Comparison of ENCODE assay signal across 13 cellular contexts in genomic region chr1:21249940-21250493, GRCh38. TPM values are rescaled to one million over a fixed set of nuclear protein-coding genes. Genes with fewer than 3 reads are reported as not detected.
A peak's percentile ranks its signal among the peaks of the same experiment; 100 is the strongest.
DNase-seq lines count a peak whose midpoint lies in the region; ATAC-seq and TF ChIP-seq lines count a peak whose summit lies in the region.
"Had no signal": no experiment of that assay in that cellular context is flagged by ENCODE, and none has a peak within 500 bp of the region (broad histone marks: within the 10 kb centered on the region; RNA-seq: fewer than 3 reads in every experiment).

No MANE protein-coding gene starts in this region.

- DNase-seq in HFFc6 (no peak), T-helper 17 cell (no peak), coronary artery (ENCODE audit: low spot score) (no peak), putamen (ENCODE audit: low spot score) (peak; percentile 63), DMS79 (lab: John Stamatoyannopoulos, UW) (no peak)
- DNase-seq: CD4-positive, CD25-positive, alpha-beta regulatory T cell; DMS79 treated with DMSO at 0.1 percent for 48 hours; KBM-7; NCI-H1105; NCI-H2029 treated with DMSO at 0.1 percent for 48 hours; NCI-H526 had no signal

- H3K27ac Mint-ChIP-seq in HFFc6 (0 out of 2 replicates have a peak overlapping the region, but pooled peaks have one; percentile 7), T-helper 17 cell (peak overlapping the region; percentile 41)
- no peak overlapping the region for H3K27ac Mint-ChIP-seq in stimulated activated memory B cell treated with anti-CD40 and anti-IgM and Interleukin-4, amounts not matched to agents 10 μg/mL and 1 μg/mL and 100 μg/mL, for 72 hours

- no peaks in the 10 kb centered on the region for H3K9me3 Mint-ChIP-seq in HFFc6
- H3K9me3 Mint-ChIP-seq in stimulated activated memory B cell treated with anti-CD40 and anti-IgM and Interleukin-4, amounts not matched to agents 10 μg/mL and 1 μg/mL and 100 μg/mL, for 72 hours, result no peaks in the 10 kb centered on the region
- H3K9me3 Mint-ChIP-seq: CD4-positive, CD25-positive, alpha-beta regulatory T cell had no signal

- no peaks in the 10 kb centered on the region for H3K27me3 Mint-ChIP-seq in HFFc6 (ENCODE audit: insufficient read depth)
- no peaks in the 10 kb centered on the region for H3K27me3 Mint-ChIP-seq in T-helper 17 cell
- no peaks in the 10 kb centered on the region for H3K27me3 Mint-ChIP-seq in stimulated activated memory B cell treated with anti-CD40 and anti-IgM and Interleukin-4, amounts not matched to agents 10 μg/mL and 1 μg/mL and 100 μg/mL, for 72 hours
- H3K27me3 Mint-ChIP-seq: CD4-positive, CD25-positive, alpha-beta regulatory T cell had no signal

- no peak overlapping the region for H3K4me3 ChIP-seq in coronary artery

- H3K4me3 Mint-ChIP-seq in HFFc6 (no peak overlapping the region), T-helper 17 cell (no peak overlapping the region)
- no peak overlapping the region for H3K4me3 Mint-ChIP-seq in stimulated activated memory B cell treated with anti-CD40 and anti-IgM and Interleukin-4, amounts not matched to agents 10 μg/mL and 1 μg/mL and 100 μg/mL, for 72 hours
- H3K4me3 Mint-ChIP-seq: CD4-positive, CD25-positive, alpha-beta regulatory T cell had no signal

- no peak for ATAC-seq in T-helper 17 cell
- no peak for ATAC-seq in HG03457 (IDR thresholded peaks at IDR 0.05; ENCODE audit: unreplicated experiment)
- no peak for ATAC-seq in stimulated activated memory B cell treated with anti-CD40 and anti-IgM and Interleukin-4, amounts not matched to agents 10 μg/mL and 1 μg/mL and 100 μg/mL, for 72 hours

- H3K9me3 ChIP-seq in T-helper 17 cell (ENCODE audit: control insufficient read depth, low read length, poor library complexity, severe bottlenecking), result no peaks in the 10 kb centered on the region

- H3K27ac ChIP-seq in coronary artery, result peak overlapping the region; percentile 15 to 93

- H3K4me1 Mint-ChIP-seq in HFFc6 (ENCODE audit: low read depth) (peaks cover 15% of the 10 kb centered on the region), T-helper 17 cell (peaks cover 4% of the 10 kb centered on the region)
- peaks cover 11% of the 10 kb centered on the region for H3K4me1 Mint-ChIP-seq in stimulated activated memory B cell treated with anti-CD40 and anti-IgM and Interleukin-4, amounts not matched to agents 10 μg/mL and 1 μg/mL and 100 μg/mL, for 72 hours

- TF ChIP-seq CTCF in HFFc6 (IDR thresholded peaks at IDR 0.05), result no peak
- TF ChIP-seq CTCF in coronary artery (IDR thresholded peaks at IDR 0.05), result no peak

- H3K36me3 Mint-ChIP-seq in HFFc6 (ENCODE audit: low read depth) (peaks cover 22% of the 10 kb centered on the region), T-helper 17 cell (ENCODE audit: low read depth) (peaks cover 5% of the 10 kb centered on the region)
- peaks cover 57% of the 10 kb centered on the region for H3K36me3 Mint-ChIP-seq in stimulated activated memory B cell treated with anti-CD40 and anti-IgM and Interleukin-4, amounts not matched to agents 10 μg/mL and 1 μg/mL and 100 μg/mL, for 72 hours

RNA-seq across cellular contexts. Expression of gene ECE1, which starts 40.2 kb away (rescaled TPM):
- total RNA-seq in HFFc6 (2021; fragmentation: NEBNext Ultra II Directional; extraction: Animal tissue kit (Norgen Biotek cat#: 25700)), result 100 to 1,000 TPM; 116 to 134 (median 124) TPM
- 100 to 1,000 TPM; 116 to 117 TPM for total RNA-seq in T-helper 17 cell
